Comparison of ENCODE assay signal across 1 cellular context in genomic region chr1:225700164-225700740, GRCh38.
TF ChIP-seq lines count a peak whose summit lies in the region.

No MANE protein-coding gene starts in this region.

TF ChIP-seq in HepG2, 621 proteins besides CTCF, POLR2A, EP300 and RAD21 (continued from another document and continues in another):
- TF ChIP-seq PAX8 (CRISPR knock-in tag; IDR thresholded peaks at IDR 0.05; ENCODE audit: borderline replicate concordance) (no peak), ZNF605 (CRISPR knock-in tag; IDR thresholded peaks at IDR 0.05) (no peak), RFX1 (IDR thresholded peaks at IDR 0.05) (no peak), PTBP1 (IDR thresholded peaks at IDR 0.05; ENCODE audit: low read depth, low read length, poor library complexity, severe bottlenecking) (no peak), ZFP82 (CRISPR knock-in tag; IDR thresholded peaks at IDR 0.05; ENCODE audit: borderline replicate concordance) (no peak), PRPF4 (IDR thresholded peaks at IDR 0.05; ENCODE audit: low read depth, low read length, poor library complexity, severe bottlenecking) (no peak), LBX2 (CRISPR knock-in tag; IDR thresholded peaks at IDR 0.05; ENCODE audit: borderline replicate concordance) (no peak), PRDM4 (CRISPR knock-in tag; IDR thresholded peaks at IDR 0.05; ENCODE audit: borderline replicate concordance) (no peak), PHF8 (CRISPR knock-in tag; IDR thresholded peaks at IDR 0.05) (no peak), FOXO1 (CRISPR knock-in tag; IDR thresholded peaks at IDR 0.05) (no peak), ZFP62 (CRISPR knock-in tag; IDR thresholded peaks at IDR 0.05) (no peak), ZBTB8A (CRISPR knock-in tag; IDR thresholded peaks at IDR 0.05; ENCODE audit: borderline replicate concordance, low read depth) (no peak), ZBTB7A (CRISPR knock-in tag; IDR thresholded peaks at IDR 0.05) (no peak), MLLT10 (CRISPR knock-in tag; IDR thresholded peaks at IDR 0.05) (no peak), HIVEP1 (CRISPR knock-in tag; IDR thresholded peaks at IDR 0.05) (no peak), TBX3 (IDR thresholded peaks at IDR 0.05; ENCODE audit: borderline replicate concordance) (peak; percentile 68; the same call in 1 of the 2 replicates), SIX1 (CRISPR knock-in tag; IDR thresholded peaks at IDR 0.05; ENCODE audit: borderline replicate concordance) (peak; percentile 74; the same call in 1 of the 2 replicates), MYPOP (CRISPR knock-in tag; IDR thresholded peaks at IDR 0.05) (no peak; the same call in 1 of the 2 replicates), MED1 (CRISPR knock-in tag; IDR thresholded peaks at IDR 0.05) (peak; percentile 58), ZNF792 (CRISPR knock-in tag; IDR thresholded peaks at IDR 0.05) (peak; percentile 68; the same call in 1 of the 2 replicates), ZNF121 (CRISPR knock-in tag; IDR thresholded peaks at IDR 0.05) (peak; percentile 59; the same call in 1 of the 2 replicates), ZNF598 (CRISPR knock-in tag; IDR thresholded peaks at IDR 0.05; ENCODE audit: borderline replicate concordance) (no peak), PAXIP1 (CRISPR knock-in tag; conservative IDR thresholded peaks at IDR 0.05) (peak; percentile 73), RFX5 (IDR thresholded peaks at IDR 0.05; ENCODE audit: low read depth, low read length) (no peak; the same call in 1 of the 2 replicates), ZNF557 (CRISPR knock-in tag; IDR thresholded peaks at IDR 0.05) (no peak), ATAD3A (CRISPR knock-in tag; IDR thresholded peaks at IDR 0.05) (no peak), SP4 (CRISPR knock-in tag; IDR thresholded peaks at IDR 0.05) (peak; percentile 27; the same call in 1 of the 2 replicates), HMG20A (CRISPR knock-in tag; IDR thresholded peaks at IDR 0.05; ENCODE audit: borderline replicate concordance) (peak; percentile 94), ZXDC (CRISPR knock-in tag; IDR thresholded peaks at IDR 0.05) (no peak; the same call in 1 of the 2 replicates), CHD2 (IDR thresholded peaks at IDR 0.05; ENCODE audit: low read depth, low read length) (no peak), NFIC (IDR thresholded peaks at IDR 0.05; ENCODE audit: low read length) (peak; percentile 63; the same call in 1 of the 2 replicates), IKZF4 (CRISPR knock-in tag; IDR thresholded peaks at IDR 0.05; ENCODE audit: borderline replicate concordance, low read depth, not compliant biosample characterization) (no peak), TFDP1 (CRISPR knock-in tag; IDR thresholded peaks at IDR 0.05; ENCODE audit: borderline replicate concordance) (peak; percentile 23; the same call in 1 of the 2 replicates), RORA (CRISPR knock-in tag; IDR thresholded peaks at IDR 0.05) (no peak), ZNF562 (CRISPR knock-in tag; IDR thresholded peaks at IDR 0.05; ENCODE audit: borderline replicate concordance) (no peak), DZIP1 (CRISPR knock-in tag; IDR thresholded peaks at IDR 0.05) (no peak), ATF4 (CRISPR knock-in tag; IDR thresholded peaks at IDR 0.05) (peak in 1 of 2 experiments; percentile 43; a peak in 1 of 4 replicates), SMARCE1 (IDR thresholded peaks at IDR 0.05; ENCODE audit: borderline replicate concordance) (no peak), SOX6 (IDR thresholded peaks at IDR 0.05) (no peak), SOX6 (CRISPR knock-in tag; IDR thresholded peaks at IDR 0.05) (peak; percentile 90), USF2 (IDR thresholded peaks at IDR 0.05; ENCODE audit: low read depth, low read length) (0 out of 2 replicates have a peak, but pooled peaks have one; percentile 9), USF2 (CRISPR knock-in tag; IDR thresholded peaks at IDR 0.05; ENCODE audit: borderline replicate concordance) (no peak), KLF6 (CRISPR knock-in tag; IDR thresholded peaks at IDR 0.05) (0 out of 2 replicates have a peak, but pooled peaks have one; percentile 69), ZNF691 (CRISPR knock-in tag; IDR thresholded peaks at IDR 0.05; ENCODE audit: borderline replicate concordance, low read depth) (0 out of 2 replicates have a peak, but pooled peaks have one; percentile 34), CCAR2 (optimal IDR thresholded peaks at IDR 0.05; ENCODE audit: low read depth, low read length) (no peak)
